Comparison of ENCODE assay signal across 8 cellular contexts in genomic region chr11:62613275-62613864, GRCh38. TPM values are rescaled to one million over a fixed set of nuclear protein-coding genes. Genes with fewer than 3 reads are reported as not detected.
DNase-seq lines count a peak whose midpoint lies in the region; ATAC-seq and TF ChIP-seq lines count a peak whose summit lies in the region.

No MANE protein-coding gene starts in this region.

- H3K36me3 Mint-ChIP-seq in Caco-2 (ENCODE audit: insufficient read depth, unreplicated experiment), result peaks cover 49% of the 10 kb centered on the region

- H3K27me3 Mint-ChIP-seq in Caco-2 (ENCODE audit: insufficient read depth, unreplicated experiment), result no peaks in the 10 kb centered on the region

- H3K4me3 ChIP-seq in Caco-2 (ENCODE audit: low read depth, low read length) (peak overlapping the region; percentile 87), RWPE2 (ENCODE audit: severe bottlenecking) (no peak overlapping the region), ovary (peak overlapping the region; percentile 70)

- peak overlapping the region; percentile 95 for H3K27ac ChIP-seq in RWPE2 (ENCODE audit: poor library complexity, severe bottlenecking)
- H3K27ac ChIP-seq in ovary, result peak overlapping the region; percentile 91 to 98

- intact Hi-C loops in Caco-2 (cut with micrococcal nuclease; ENCODE audit: unreplicated experiment) (loop anchor here (5.0 kb wide), 1 partner anchor 34 kb away; the partner anchor contains the start of gene GANAB), ovary (cut with DNase I) (no loop called here)

- CTCF ChIA-PET in Caco-2 (lab: Charles Lee), result interaction anchor here (0.6 to 1.4 kb wide), 3 partner anchors 8 to 52 kb away, joined by 3 read pairs; partner anchors contain the start of genes B3GAT3, C11orf98, CSKMT and TUT1

- H3K27me3 ChIP-seq in Caco-2 (replicated peaks; ENCODE audit: control insufficient read depth, insufficient read depth, low read length) (no peaks in the 10 kb centered on the region), RWPE2 (ENCODE audit: insufficient read depth, poor library complexity, severe bottlenecking) (no peaks in the 10 kb centered on the region), ovary (no peaks in the 10 kb centered on the region)

- H3K36me3 ChIP-seq in Caco-2 (ENCODE audit: control insufficient read depth, insufficient read depth, low read length) (peaks cover 3% of the 10 kb centered on the region; the same call in 1 of the 2 replicates), RWPE2 (ENCODE audit: low read depth) (peaks cover 18% of the 10 kb centered on the region), ovary (no peaks in the 10 kb centered on the region)

- peak overlapping the region; percentile 37 for H3K4me3 Mint-ChIP-seq in Caco-2 (ENCODE audit: unreplicated experiment)

- peak overlapping the region; percentile 69 for H3K27ac Mint-ChIP-seq in Caco-2 (ENCODE audit: unreplicated experiment)

- no TSS peak for BruUV-seq in Caco-2 (replicated peaks; lab: Mats Ljungman, UMichigan)

- H3K4me1 Mint-ChIP-seq in Caco-2 (ENCODE audit: low read depth, unreplicated experiment), result peaks cover 28% of the 10 kb centered on the region

- WGBS in ovary, 3 donors, result 49 to 57% (median 51%) methylated on average over 13 to 23 of the region's 23 CpGs

- ATAC-seq in RWPE2 (ENCODE audit: low read depth) (no peak; the same call in 2 of the 3 replicates), esophagus mucosa (peak; percentile 12), omental fat pad (ENCODE audit: low FRiP score) (no peak)

- POLR2A ChIA-PET in Caco-2 (lab: Charles Lee), result no interaction called here

- TF ChIP-seq CTCF in Caco-2 (IDR thresholded peaks at IDR 0.05; ENCODE audit: insufficient read depth in 1 of 2, low read depth in 1 of 2, low read length in 1 of 2, severe bottlenecking in 1 of 2, unreplicated experiment in 1 of 2) (no peak), RWPE2 (IDR thresholded peaks at IDR 0.05; ENCODE audit: poor library complexity, severe bottlenecking) (no peak), ovary (IDR thresholded peaks at IDR 0.05) (no peak), omental fat pad (IDR thresholded peaks at IDR 0.05) (no peak)

- TF ChIP-seq POLR2A in ovary (IDR thresholded peaks at IDR 0.05), result no peak

- no peaks in the 10 kb centered on the region for H3K9me3 Mint-ChIP-seq in Caco-2 (ENCODE audit: unreplicated experiment)

- DNase-seq in Caco-2 (no peak), RWPE2 (ENCODE audit: low spot score) (no peak), ovary (peak in 1 of 5 donors; percentile 55), NCI-H1436 treated with DMSO at 0.1 percent for 48 hours (lab: John Stamatoyannopoulos, UW) (no peak), omental fat pad (ENCODE audit: low spot score) (no peak), amniotic stem cell (lab: John Stamatoyannopoulos, UW) (no peak)
- DNase-seq in activated CD8-positive, alpha-beta memory T cell treated with anti-CD3 and anti-CD28 coated beads for 24 hours, result no peak

- TF ChIP-seq EP300 in ovary (IDR thresholded peaks at IDR 0.05), result no peak

- H3K4me1 ChIP-seq in Caco-2, result peaks cover 30% of the 10 kb centered on the region
- peaks cover 4% of the 10 kb centered on the region for H3K4me1 ChIP-seq in RWPE2 (ENCODE audit: insufficient read depth, poor library complexity, severe bottlenecking)
- H3K4me1 ChIP-seq in ovary (ENCODE audit: insufficient read depth), result peaks cover 11% of the 10 kb centered on the region

- H3K9me3 ChIP-seq in Caco-2 (no peaks in the 10 kb centered on the region), RWPE2 (ENCODE audit: severe bottlenecking) (no peaks in the 10 kb centered on the region), ovary (no peaks in the 10 kb centered on the region)

RNA-seq across cellular contexts. Expression of gene ROM1, which starts 0.3 kb away (rescaled TPM):
- total RNA-seq in Caco-2 (2022) (1.1 and 1.3 TPM in 2 replicates), esophagus mucosa (4.9 TPM), ovary (10 to 100 TPM in 4 of 7 donors, 1 to 10 TPM in 3; 9.2 to 22.4 (median 10.8) TPM), omental fat pad (10 to 100 TPM in 3 of 4 donors, 1 to 10 TPM in 1; 7.9 to 12.7 (median 11.4) TPM)
- 10 to 100 TPM; 10.4 to 15.9 TPM for polyA plus RNA-seq in ovary

RNA-seq across cellular contexts. Expression of gene EML3, which starts 0.8 kb away (rescaled TPM):
- total RNA-seq in Caco-2 (2022) (61.2 and 68.7 TPM in 2 replicates), esophagus mucosa (64.9 TPM), ovary (100 to 1,000 TPM in 3 of 7 donors, 10 to 100 TPM in 4; 38.1 to 138 (median 96.0) TPM), omental fat pad (10 to 100 TPM; 40.7 to 68.6 (median 52.0) TPM)
- 10 to 100 TPM; 29.9 to 59.1 TPM for polyA plus RNA-seq in ovary

RNA-seq across cellular contexts. Expression of gene B3GAT3, which starts 8.4 kb away (rescaled TPM):
- total RNA-seq in Caco-2 (2022) (37.2 and 37.6 TPM in 2 replicates), esophagus mucosa (11.3 TPM), ovary (10 to 100 TPM; 16.6 to 56.6 (median 33.9) TPM), omental fat pad (10 to 100 TPM; 18.8 to 40.7 (median 23.2) TPM)
- 10 to 100 TPM in 1 of 2 donors, 1 to 10 TPM in 1; 1.3 to 29.2 TPM for polyA plus RNA-seq in ovary

RNA-seq across cellular contexts. Expression of gene MTA2, which starts 11.7 kb away (rescaled TPM):
- total RNA-seq in Caco-2 (2022), result 134 and 135 TPM in 2 replicates
- 88.4 TPM for total RNA-seq in esophagus mucosa
- total RNA-seq in ovary, result 100 to 1,000 TPM in 3 of 7 donors, 10 to 100 TPM in 4; 41.5 to 130 (median 89.8) TPM
- 10 to 100 TPM; 54.2 to 90.4 TPM for polyA plus RNA-seq in ovary
- total RNA-seq in omental fat pad, result 100 to 1,000 TPM in 2 of 4 donors, 10 to 100 TPM in 2; 77.1 to 172 (median 89.6) TPM

RNA-seq across cellular contexts. Expression of gene TUT1, which starts 22.0 kb away (rescaled TPM):
- total RNA-seq in Caco-2 (2022) (27.2 and 30.2 TPM in 2 replicates), esophagus mucosa (9.3 TPM), ovary (10 to 100 TPM in 5 of 7 donors, 1 to 10 TPM in 2; 6.9 to 27.3 (median 21.1) TPM), omental fat pad (10 to 100 TPM in 3 of 4 donors, 1 to 10 TPM in 1; 7.9 to 11.0 (median 10.5) TPM)
- 10 to 100 TPM in 1 of 2 donors, 1 to 10 TPM in 1; 5.9 to 18.3 TPM for polyA plus RNA-seq in ovary
